In genomic region chr10:92291921-92292860, GRCh38 we compare ENCODE assay signal across 8 cellular contexts. TPM values are rescaled to one million over a fixed set of nuclear protein-coding genes. Genes with fewer than 3 reads are reported as not detected.
DNase-seq lines count a peak whose midpoint lies in the region; ATAC-seq and TF ChIP-seq lines count a peak whose summit lies in the region.

No MANE protein-coding gene starts in this region.

- peaks cover 4% of the 10 kb centered on the region for H3K36me3 ChIP-seq in suprapubic skin

- TF ChIP-seq POLR2A in suprapubic skin (IDR thresholded peaks at IDR 0.05), result no peak

- H3K9me3 Mint-ChIP-seq in activated T-cell treated with anti-CD3 and anti-CD28 coated beads, Interleukin-2, amount 50 U/mL, for 24 hours, result no peaks in the 10 kb centered on the region

- TF ChIP-seq CTCF in AG09319 (IDR thresholded peaks at IDR 0.05; ENCODE audit: low read depth, low read length) (peak; percentile 60), GM13977 (IDR thresholded peaks at IDR 0.05; ENCODE audit: extremely low read depth, insufficient read depth, missing control alignments) (peak; percentile 64), suprapubic skin (IDR thresholded peaks at IDR 0.05) (peak; percentile 4 to 29)

- no peak for ATAC-seq in GM18517 (IDR thresholded peaks at IDR 0.05; ENCODE audit: unreplicated experiment)

- H3K27me3 ChIP-seq in suprapubic skin, result no peaks in the 10 kb centered on the region

- peaks cover 33% of the 10 kb centered on the region for H3K36me3 Mint-ChIP-seq in activated T-cell treated with anti-CD3 and anti-CD28 coated beads, Interleukin-2, amount 50 U/mL, for 24 hours (ENCODE audit: low read depth)

- H3K27me3 Mint-ChIP-seq in activated T-cell treated with anti-CD3 and anti-CD28 coated beads, Interleukin-2, amount 50 U/mL, for 24 hours, result no peaks in the 10 kb centered on the region

- 0% methylated on average over 5 of the region's 17 CpGs for WGBS in suprapubic skin

- H3K4me1 Mint-ChIP-seq in activated T-cell treated with anti-CD3 and anti-CD28 coated beads, Interleukin-2, amount 50 U/mL, for 24 hours (ENCODE audit: low read depth), result peaks cover 33% of the 10 kb centered on the region

- peaks cover 17% of the 10 kb centered on the region for H3K4me1 ChIP-seq in suprapubic skin

- peak; percentile 15 for DNase-seq in AG09319 (ENCODE audit: extremely low read depth, low read depth)
- peak; percentile 65 for DNase-seq in GM13977 (ENCODE audit: low spot score)
- peak; percentile 50 for DNase-seq in NOMO-1 treated with DMSO at 0.1 percent for 48 hours (lab: John Stamatoyannopoulos, UW; ENCODE audit: unreplicated experiment)
- peak; percentile 54 for DNase-seq in activated T-cell treated with anti-CD3 and anti-CD28 coated beads, Interleukin-2, amount 50 U/mL, for 24 hours
- peak; percentile 45 for DNase-seq in fibroblast of gingiva (ENCODE audit: low read depth)
- peak; percentile 73 for DNase-seq in myocyte (ENCODE audit: low read depth)
- DNase-seq in suprapubic skin (ENCODE audit: low spot score in 2 of 2), result peak in 1 of 2 donors; percentile 64

- H3K27ac ChIP-seq in suprapubic skin, result peak overlapping the region; percentile 93

- H3K27ac Mint-ChIP-seq in activated T-cell treated with anti-CD3 and anti-CD28 coated beads, Interleukin-2, amount 50 U/mL, for 24 hours, result peak overlapping the region; percentile 87

- peak overlapping the region; percentile 95 for H3K4me3 ChIP-seq in suprapubic skin

- no peaks in the 10 kb centered on the region for H3K9me3 ChIP-seq in suprapubic skin

- in situ Hi-C loops in GM13977 (cut with MboI; ENCODE audit: low pct_unique_long_range_greater_than_20kb, low sequenced_read_pairs, unreplicated experiment), result no loop called here

- H3K4me3 Mint-ChIP-seq in activated T-cell treated with anti-CD3 and anti-CD28 coated beads, Interleukin-2, amount 50 U/mL, for 24 hours, result peak overlapping the region; percentile 81

- TF ChIP-seq EP300 in suprapubic skin (IDR thresholded peaks at IDR 0.05), result no peak

RNA-seq across cellular contexts. Expression of gene MARCHF5, which starts 1.2 kb away (rescaled TPM):
- 13.0 and 13.3 TPM in 2 replicates for total RNA-seq in myocyte
- polyA plus RNA-seq in myocyte (2012), result 29.2 TPM
- 10 to 100 TPM; 12.6 to 15.0 (median 13.3) TPM for total RNA-seq in suprapubic skin

RNA-seq across cellular contexts. Expression of gene CPEB3, which starts 1.3 kb away (rescaled TPM):
- 3.9 and 8.6 TPM in 2 replicates for total RNA-seq in myocyte
- 1.2 TPM for polyA plus RNA-seq in myocyte (2012)
- total RNA-seq in suprapubic skin, result 10 to 100 TPM in 2 of 4 donors, 1 to 10 TPM in 2; 7.8 to 19.2 (median 10.4) TPM
